Comparison of ENCODE assay signal across 26 cellular contexts in genomic region chr18:4468515-4468914, GRCh38. TPM values are rescaled to one million over a fixed set of nuclear protein-coding genes. Genes with fewer than 3 reads are reported as not detected.
"Had no signal": no experiment of that assay in that cellular context is flagged by ENCODE, and none has a peak within 500 bp of the region (broad histone marks: within the 10 kb centered on the region; RNA-seq: fewer than 3 reads in every experiment).

No MANE protein-coding gene starts in this region.

- H3K4me1 Mint-ChIP-seq: memory B cell; mesothelial cell of epicardium; naive B cell; neural crest cell; stimulated activated naive B cell treated with anti-CD40 and anti-IgM and Interleukin-4, amounts not matched to agents 10 μg/mL and 1 μg/mL and 100 μg/mL, for 72 hours had no signal

- H3K27ac ChIP-seq: gastrocnemius medialis, parathyroid adenoma, right lobe of liver, thoracic aorta, tibial nerve, upper lobe of left lung had no signal

- DNase-seq: cortex of kidney; effector memory CD8-positive, alpha-beta T cell; gastrocnemius medialis; head of caudate nucleus; kidney; mucosa of descending colon; naive B cell; right lobe of liver; small intestine; stimulated activated CD4-positive, alpha-beta T cell treated with anti-CD3 and anti-CD28 coated beads, Interleukin-15, amount 100 ng/mL, for 24 hours; stimulated activated CD4-positive, alpha-beta T cell treated with anti-CD3 and anti-CD28 coated beads, Interleukin-2, amount 100 ng/mL, for 48 hours; stimulated activated naive B cell treated with anti-CD40 and anti-IgM and Interleukin-4, amounts not matched to agents 10 μg/mL and 1 μg/mL and 100 μg/mL, for 72 hours; upper lobe of left lung had no signal

- H3K36me3 Mint-ChIP-seq: memory B cell; mesothelial cell of epicardium; naive B cell; natural killer cell treated with Interleukin-12 subunit alpha and Interleukin-12 subunit beta and Interleukin-15 and Interleukin-18, amount 100 ng/mL, for 72 hours; stimulated activated naive B cell treated with anti-CD40 and anti-IgM and Interleukin-4, amounts not matched to agents 10 μg/mL and 1 μg/mL and 100 μg/mL, for 72 hours had no signal

- H3K27ac Mint-ChIP-seq: effector memory CD8-positive, alpha-beta T cell; memory B cell; mesothelial cell of epicardium; naive B cell; natural killer cell treated with Interleukin-12 subunit alpha and Interleukin-12 subunit beta and Interleukin-15 and Interleukin-18, amount 100 ng/mL, for 72 hours; progenitor cell of endocrine pancreas; stimulated activated naive B cell treated with anti-CD40 and anti-IgM and Interleukin-4, amounts not matched to agents 10 μg/mL and 1 μg/mL and 100 μg/mL, for 72 hours; stimulated activated naive CD8-positive, alpha-beta T cell treated with anti-CD3 and anti-CD28 coated beads, Interleukin-15, Interleukin-2, amounts not matched to agents 100 ng/mL and 50 ng/mL, for 24 hours had no signal

- H3K9me3 Mint-ChIP-seq: mesothelial cell of epicardium; neural crest cell; stimulated activated naive CD8-positive, alpha-beta T cell treated with anti-CD3 and anti-CD28 coated beads, Interleukin-15, Interleukin-2, amounts not matched to agents 100 ng/mL and 50 ng/mL, for 24 hours had no signal

- H3K4me1 ChIP-seq: gastrocnemius medialis, parathyroid adenoma, right lobe of liver, tibial nerve, upper lobe of left lung had no signal

- H3K9me3 ChIP-seq: gastrocnemius medialis, mucosa of descending colon, right lobe of liver, thoracic aorta, tibial nerve, upper lobe of left lung had no signal

- H3K9ac ChIP-seq: parathyroid adenoma had no signal

- H3K79me2 ChIP-seq: parathyroid adenoma had no signal

- H3K4me3 Mint-ChIP-seq: effector memory CD8-positive, alpha-beta T cell; memory B cell; mesothelial cell of epicardium; naive B cell; natural killer cell treated with Interleukin-12 subunit alpha and Interleukin-12 subunit beta and Interleukin-15 and Interleukin-18, amount 100 ng/mL, for 72 hours; neural crest cell; stimulated activated naive B cell treated with anti-CD40 and anti-IgM and Interleukin-4, amounts not matched to agents 10 μg/mL and 1 μg/mL and 100 μg/mL, for 72 hours; stimulated activated naive CD8-positive, alpha-beta T cell treated with anti-CD3 and anti-CD28 coated beads, Interleukin-15, Interleukin-2, amounts not matched to agents 100 ng/mL and 50 ng/mL, for 24 hours had no signal

- H3K27me3 Mint-ChIP-seq: effector memory CD8-positive, alpha-beta T cell; memory B cell; naive B cell; natural killer cell treated with Interleukin-12 subunit alpha and Interleukin-12 subunit beta and Interleukin-15 and Interleukin-18, amount 100 ng/mL, for 72 hours; progenitor cell of endocrine pancreas; stimulated activated naive B cell treated with anti-CD40 and anti-IgM and Interleukin-4, amounts not matched to agents 10 μg/mL and 1 μg/mL and 100 μg/mL, for 72 hours; stimulated activated naive CD8-positive, alpha-beta T cell treated with anti-CD3 and anti-CD28 coated beads, Interleukin-15, Interleukin-2, amounts not matched to agents 100 ng/mL and 50 ng/mL, for 24 hours had no signal

- H3K27me3 ChIP-seq: gastrocnemius medialis, right lobe of liver, tibial nerve, upper lobe of left lung had no signal

- ATAC-seq: effector memory CD8-positive, alpha-beta T cell; gastrocnemius medialis; left lobe of liver; mucosa of descending colon; natural killer cell treated with Interleukin-12 subunit alpha and Interleukin-12 subunit beta and Interleukin-15 and Interleukin-18, amount 100 ng/mL, for 72 hours; right lobe of liver; stimulated activated naive B cell treated with anti-CD40 and anti-IgM and Interleukin-4, amounts not matched to agents 10 μg/mL and 1 μg/mL and 100 μg/mL, for 72 hours had no signal

- H3K36me3 ChIP-seq: gastrocnemius medialis, right lobe of liver, thoracic aorta, tibial nerve, upper lobe of left lung had no signal

- FAIRE-seq: kidney, small intestine, urothelium cell line had no signal

- H2AFZ ChIP-seq: parathyroid adenoma had no signal

- H3K4me3 ChIP-seq: gastrocnemius medialis, lung, mucosa of descending colon, right lobe of liver, thoracic aorta, tibial nerve, upper lobe of left lung had no signal

RNA-seq across cellular contexts. Expression of gene DLGAP1, which starts 13.4 kb away (rescaled TPM):
- total RNA-seq: natural killer cell treated with Interleukin-12 subunit alpha and Interleukin-12 subunit beta and Interleukin-15 and Interleukin-18, amount 100 ng/mL, for 72 hours; osteoblast had no signal
